In the genomic region with DNA sequence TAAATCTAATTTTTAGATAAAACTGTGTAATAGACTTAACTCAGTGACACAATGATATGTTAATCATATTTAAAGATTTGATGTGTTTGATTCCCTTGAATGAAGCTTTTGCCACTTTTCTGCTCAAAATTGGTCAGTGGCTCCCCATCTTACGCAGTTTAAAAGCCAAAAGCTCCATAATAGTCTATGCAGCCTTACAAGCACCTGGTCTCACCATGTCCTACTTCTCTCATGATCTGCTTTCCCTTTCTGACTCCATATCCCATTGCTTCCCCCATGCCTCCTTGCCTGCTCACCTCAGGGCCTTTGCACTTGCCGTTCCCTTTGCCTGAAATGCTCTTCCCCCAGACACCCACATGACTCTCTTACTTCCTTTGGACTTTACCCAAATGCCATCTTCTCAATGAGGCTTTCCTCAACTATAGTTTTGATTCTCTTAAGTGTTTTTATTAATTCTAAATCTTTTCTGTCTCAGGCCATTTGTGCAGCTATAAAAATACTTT, we compare ENCODE assay signal across 23 cellular contexts. TPM values are rescaled to one million over a fixed set of nuclear protein-coding genes. Genes with fewer than 3 reads are reported as not detected.
A peak's percentile ranks its signal among the peaks of the same experiment; 100 is the strongest.
DNase-seq lines count a peak whose midpoint lies in the region; FAIRE-seq and TF ChIP-seq lines count a peak whose summit lies in the region.
"Had no signal": no experiment of that assay in that cellular context is flagged by ENCODE, and none has a peak within 500 bp of the region (broad histone marks: within the 10 kb centered on the region; RNA-seq: fewer than 3 reads in every experiment).

No MANE protein-coding gene starts in this region.

- H3K36me3 ChIP-seq in CD8-positive, alpha-beta memory T cell (ENCODE audit: insufficient read depth, low read length) = no peaks in the 10 kb centered on the region
- H3K36me3 ChIP-seq in HUES64 (ENCODE audit: insufficient read depth, low read length) = no peaks in the 10 kb centered on the region; the same call in 1 of the 2 replicates
- H3K36me3 ChIP-seq: adrenal gland, gastroesophageal sphincter, ovary, Peyer's patch, tibial nerve had no signal

- 90% methylated on average over 2 of the region's 2 CpGs for WGBS in HUES64

- H3K27ac Mint-ChIP-seq in CD8-positive, alpha-beta memory T cell = peak overlapping the region in 1 of 8 donors; percentile 9
- H3K27ac Mint-ChIP-seq in chondrocyte (ENCODE audit: unreplicated experiment) (no peak overlapping the region), nephron progenitor cell (no peak overlapping the region)
- H3K27ac Mint-ChIP-seq: CD8-positive, alpha-beta T cell; stimulated activated naive CD8-positive, alpha-beta T cell treated with anti-CD3 and anti-CD28 coated beads, Interleukin-15, Interleukin-2, amounts not matched to agents 100 ng/mL and 50 ng/mL, for 24 hours had no signal

- peaks cover 5% of the 10 kb centered on the region for H3K4me1 ChIP-seq in CD8-positive, alpha-beta memory T cell (ENCODE audit: insufficient read depth, low read length)
- H3K4me1 ChIP-seq in HUES64 (ENCODE audit: insufficient read depth, low read length) = peaks cover 8% of the 10 kb centered on the region; the same call in 1 of the 2 replicates

- FAIRE-seq in H54 (lab: Jason Lieb, UNC) = no peak

- POLR2A ChIA-PET in CD8-positive, alpha-beta memory T cell (lab: Charles Lee) = no interaction called here

- peaks cover 0 to 2% (median 0%) of the 10 kb centered on the region in 5 donors for H3K9me3 Mint-ChIP-seq in CD8-positive, alpha-beta memory T cell
- H3K9me3 Mint-ChIP-seq in chondrocyte (ENCODE audit: low read depth) = no peaks in the 10 kb centered on the region
- peaks cover 3% of the 10 kb centered on the region for H3K9me3 Mint-ChIP-seq in nephron progenitor cell
- H3K9me3 Mint-ChIP-seq: CD8-positive, alpha-beta T cell; stimulated activated naive CD8-positive, alpha-beta T cell treated with anti-CD3 and anti-CD28 coated beads, Interleukin-15, Interleukin-2, amounts not matched to agents 100 ng/mL and 50 ng/mL, for 24 hours had no signal

- H3K9ac ChIP-seq in HUES64 (ENCODE audit: low read depth, low read length) = no peak overlapping the region

- no peak overlapping the region for H3K27ac ChIP-seq in CD8-positive, alpha-beta memory T cell (ENCODE audit: low read depth, low read length)
- H3K27ac ChIP-seq in HUES64 (ENCODE audit: low read depth, low read length) = no peak overlapping the region
- H3K27ac ChIP-seq: Peyer's patch, tibial nerve had no signal

- no peak overlapping the region for H3K4me3 ChIP-seq in CD8-positive, alpha-beta memory T cell (ENCODE audit: low read length)
- 0 out of 2 replicates have a peak overlapping the region, but pooled peaks have one; percentile 69 for H3K4me3 ChIP-seq in HUES64 (ENCODE audit: low read length)
- H3K4me3 ChIP-seq: mucosa of descending colon had no signal

- H3K27me3 ChIP-seq in CD8-positive, alpha-beta memory T cell (ENCODE audit: insufficient read depth, low read length, poor library complexity, severe bottlenecking) = peaks cover 23% of the 10 kb centered on the region
- peaks cover 9% of the 10 kb centered on the region; the same call in 1 of the 2 replicates for H3K27me3 ChIP-seq in HUES64 (ENCODE audit: insufficient read depth, low read length)
- H3K27me3 ChIP-seq: adrenal gland, gastroesophageal sphincter, ovary, Peyer's patch, tibial nerve had no signal

- H3K36me3 Mint-ChIP-seq in CD8-positive, alpha-beta memory T cell = peaks cover 0 to 3% (median 2%) of the 10 kb centered on the region in 3 donors
- H3K36me3 Mint-ChIP-seq in chondrocyte (ENCODE audit: low read depth) (no peaks in the 10 kb centered on the region), nephron progenitor cell (ENCODE audit: low read depth) (peaks cover 13% of the 10 kb centered on the region)

- H3K4me1 Mint-ChIP-seq in CD8-positive, alpha-beta memory T cell = peaks cover 10 to 11% (median 10%) of the 10 kb centered on the region in 3 donors
- peaks cover 19% of the 10 kb centered on the region for H3K4me1 Mint-ChIP-seq in chondrocyte (ENCODE audit: low read depth)
- H3K4me1 Mint-ChIP-seq in nephron progenitor cell = peaks cover 29% of the 10 kb centered on the region

- H3K27me3 Mint-ChIP-seq in CD8-positive, alpha-beta memory T cell = peaks cover 55 to 74% of the 10 kb centered on the region in 2 donors
- H3K27me3 Mint-ChIP-seq in chondrocyte (ENCODE audit: low read depth) = no peaks in the 10 kb centered on the region
- peaks cover 12% of the 10 kb centered on the region for H3K27me3 Mint-ChIP-seq in nephron progenitor cell (ENCODE audit: low read depth, poor library complexity)

- CTCF ChIA-PET in CD8-positive, alpha-beta memory T cell (lab: Charles Lee) = interaction anchor here (1.6 kb wide), 1 partner anchor 21 kb away, joined by 4 read pairs; no protein-coding TSS in a partner anchor

- TF ChIP-seq CTCF in chondrocyte (IDR thresholded peaks at IDR 0.05) (no peak), nephron progenitor cell (IDR thresholded peaks at IDR 0.05) (no peak)

- H3K9me3 ChIP-seq in CD8-positive, alpha-beta memory T cell (ENCODE audit: low read length) = no peaks in the 10 kb centered on the region
- H3K9me3 ChIP-seq in HUES64 (ENCODE audit: insufficient read depth, low read depth, low read length) = no peaks in the 10 kb centered on the region
- H3K9me3 ChIP-seq: adrenal gland, gastroesophageal sphincter, mucosa of descending colon, ovary, Peyer's patch, tibial nerve had no signal

- TF ChIP-seq POLR2A in H54 (IDR thresholded peaks at IDR 0.05; ENCODE audit: low read depth, low read length) = no peak

- no peak for DNase-seq in CD8-positive, alpha-beta memory T cell
- DNase-seq in chondrocyte (ENCODE audit: low spot score) (no peak), nephron progenitor cell (no peak), H54 (ENCODE audit: insufficient read length, low spot score) (no peak), SHP77 (lab: John Stamatoyannopoulos, UW) (no peak)
- DNase-seq in stimulated activated CD4-positive, alpha-beta T cell treated with anti-CD3 and anti-CD28 coated beads, Interleukin-2, amount 100 ng/mL, for 24 hours = no peak
- DNase-seq in activated T-cell treated with anti-CD3 and anti-CD28 coated beads, Interleukin-2, amount 50 U/mL, for 1 hour = no peak
- DNase-seq: adrenal gland; caudate nucleus; CD8-positive, alpha-beta T cell; DND-41; GOT3; MM.1S; mucosa of descending colon; NCI-H1436 treated with DMSO at 0.1 percent for 48 hours; NCI-H226; ovary; Peyer's patch; T1000 had no signal

- peak overlapping the region in 6 of 7 donors; percentile 1 to 91 (median 28) for H3K4me3 Mint-ChIP-seq in CD8-positive, alpha-beta memory T cell
- H3K4me3 Mint-ChIP-seq in chondrocyte (ENCODE audit: unreplicated experiment) = peak overlapping the region; percentile 78
- peak overlapping the region; percentile 82 for H3K4me3 Mint-ChIP-seq in nephron progenitor cell

RNA-seq across cellular contexts. Expression of gene ZBTB8A, which starts 1.9 kb away (rescaled TPM):
- total RNA-seq in CD8-positive, alpha-beta memory T cell = under 1 TPM; 0.40 to 0.42 TPM
- polyA plus RNA-seq in CD8-positive, alpha-beta memory T cell = not detected
- 9.5 TPM for polyA plus RNA-seq in HUES64 (2013, experiment 1 of 2)
- polyA plus RNA-seq in HUES64 (2013, experiment 2 of 2) = 9.4 TPM
- 11.8 to 13.2 TPM (median 12.7 TPM) in 3 replicates for total RNA-seq in chondrocyte
- total RNA-seq: CD8-positive, alpha-beta T cell had no signal

Comparison
In these comparisons a context has a peak if more than half of its experiments do, and no peak if none do; other contexts are left out.
1. H3K4me3 Mint-ChIP-seq: peak in every context shown above with its lines; median percentile 82 in nephron progenitor cell; 78 in chondrocyte; 28 in CD8-positive, alpha-beta memory T cell.